ENCODE assay signal across 9 cellular contexts in genomic region chr9:113558632-113559502, GRCh38.
DNase-seq lines count a peak whose midpoint lies in the region; ATAC-seq, FAIRE-seq and TF ChIP-seq lines count a peak whose summit lies in the region.
"Had no signal": no experiment of that assay in that cellular context is flagged by ENCODE, and none has a peak within 500 bp of the region (broad histone marks: within the 10 kb centered on the region; RNA-seq: fewer than 3 reads in every experiment).

No MANE protein-coding gene starts in this region.

- H3K4me1 ChIP-seq in psoas muscle, result peaks cover 10% of the 10 kb centered on the region

- H3K27ac ChIP-seq in psoas muscle, result peak overlapping the region; percentile 43

- H3K4me3 Mint-ChIP-seq in activated CD8-positive, alpha-beta T cell treated with anti-CD3 and anti-CD28 coated beads for 36 hours, result no peak overlapping the region
- H3K4me3 Mint-ChIP-seq in mesothelial cell of epicardium, result no peak overlapping the region

- peaks cover 53% of the 10 kb centered on the region for H3K4me1 Mint-ChIP-seq in activated CD8-positive, alpha-beta T cell treated with anti-CD3 and anti-CD28 coated beads for 36 hours (ENCODE audit: low read depth)
- peaks cover 2% of the 10 kb centered on the region for H3K4me1 Mint-ChIP-seq in mesothelial cell of epicardium

- no peaks in the 10 kb centered on the region for H3K9me3 ChIP-seq in psoas muscle

- H3K27me3 ChIP-seq in psoas muscle (ENCODE audit: insufficient read depth in 3 of 3, low read length in 2 of 3), result no peaks in the 10 kb centered on the region

- H3K36me3 Mint-ChIP-seq in activated CD8-positive, alpha-beta T cell treated with anti-CD3 and anti-CD28 coated beads for 36 hours (ENCODE audit: low read depth), result peaks cover 15% of the 10 kb centered on the region
- no peaks in the 10 kb centered on the region for H3K36me3 Mint-ChIP-seq in mesothelial cell of epicardium

- no peaks in the 10 kb centered on the region for H3K27me3 Mint-ChIP-seq in activated CD8-positive, alpha-beta T cell treated with anti-CD3 and anti-CD28 coated beads for 36 hours
- H3K27me3 Mint-ChIP-seq in mesothelial cell of epicardium (ENCODE audit: low read depth), result no peaks in the 10 kb centered on the region

- H3K9me3 Mint-ChIP-seq in activated CD8-positive, alpha-beta T cell treated with anti-CD3 and anti-CD28 coated beads for 36 hours, result no peaks in the 10 kb centered on the region
- no peaks in the 10 kb centered on the region for H3K9me3 Mint-ChIP-seq in mesothelial cell of epicardium

- H3K4me3 ChIP-seq in psoas muscle, result no peak overlapping the region

- H3K27ac Mint-ChIP-seq in activated CD8-positive, alpha-beta T cell treated with anti-CD3 and anti-CD28 coated beads for 36 hours, result peak overlapping the region; percentile 11
- H3K27ac Mint-ChIP-seq in mesothelial cell of epicardium, result no peak overlapping the region

- no peak for FAIRE-seq in frontal cortex (lab: Jason Lieb, UNC)
- FAIRE-seq: TTC549 had no signal

- no peak for ATAC-seq in activated CD8-positive, alpha-beta T cell treated with anti-CD3 and anti-CD28 coated beads for 36 hours
- ATAC-seq in Right ventricle myocardium superior (ENCODE audit: poor library complexity) (peak; percentile 96), psoas muscle (peak; percentile 76 to 95 (median 93)), HG03442 (IDR thresholded peaks at IDR 0.05; ENCODE audit: unreplicated experiment) (no peak)

- DNase-seq in Daoy (ENCODE audit: low read depth) (peak; percentile 43), Right ventricle myocardium superior (peak; percentile 91), psoas muscle (peak; percentile 78 to 83), HEK293T (ENCODE audit: extremely low spot score) (no peak), mesothelial cell of epicardium (ENCODE audit: low spot score in 2 of 2, unreplicated experiment in 2 of 2) (no peak), frontal cortex (ENCODE audit: low spot score in 2 of 2) (no peak)
- DNase-seq in activated CD8-positive, alpha-beta T cell treated with anti-CD3 and anti-CD28 coated beads for 36 hours, result no peak

- POLR2A ChIA-PET in activated CD8-positive, alpha-beta T cell treated with anti-CD3 and anti-CD28 coated beads for 36 hours (lab: Charles Lee), result interaction anchor here (0.6 to 2.2 kb wide), 6 partner anchors 11 to 259 kb away, joined by 3 to 7 read pairs (median 4); no protein-coding TSS in a partner anchor
- POLR2A ChIA-PET in HEK293T (lab: Yijun Ruan, JAX), result no interaction called here

- TF ChIP-seq CTCF in activated CD8-positive, alpha-beta T cell treated with anti-CD3 and anti-CD28 coated beads for 36 hours (IDR thresholded peaks at IDR 0.05), result no peak
- no peak for TF ChIP-seq CTCF in psoas muscle (IDR thresholded peaks at IDR 0.05)
- TF ChIP-seq CTCF in mesothelial cell of epicardium (IDR thresholded peaks at IDR 0.05; ENCODE audit: unreplicated experiment), result no peak

- intact Hi-C loops in activated CD8-positive, alpha-beta T cell treated with anti-CD3 and anti-CD28 coated beads for 36 hours (cut with micrococcal nuclease), result no loop called here
- intact Hi-C loops in Right ventricle myocardium superior (cut with DNase I) (no loop called here), psoas muscle (cut with DNase I) (no loop called here)

- CTCF ChIA-PET in activated CD8-positive, alpha-beta T cell treated with anti-CD3 and anti-CD28 coated beads for 36 hours (lab: Charles Lee), result interaction anchor here (1.1 to 1.4 kb wide), 2 partner anchors 19 to 385 kb away, joined by 3 read pairs; no protein-coding TSS in a partner anchor
- CTCF ChIA-PET in HEK293T (lab: Yijun Ruan, JAX), result no interaction called here

- H3K36me3 ChIP-seq in psoas muscle (ENCODE audit: insufficient read depth in 1 of 2, low read depth in 1 of 2), result no peaks in the 10 kb centered on the region

- WGBS in psoas muscle, 3 donors, result 16 to 20% (median 19%) methylated on average over 7 of the region's 7 CpGs

TF ChIP-seq in HEK293T, 16 proteins besides CTCF, POLR2A, EP300 and RAD21:
- no peak for TF ChIP-seq SUZ12 (IDR thresholded peaks at IDR 0.05)
- TF ChIP-seq SP1 (IDR thresholded peaks at IDR 0.05), result no peak
- TF ChIP-seq LEF1 (IDR thresholded peaks at IDR 0.05; ENCODE audit: borderline replicate concordance), result no peak
- no peak for TF ChIP-seq FOXA1 (IDR thresholded peaks at IDR 0.05)
- no peak for TF ChIP-seq FOXK2 (IDR thresholded peaks at IDR 0.05)
- TF ChIP-seq FOXM1 (IDR thresholded peaks at IDR 0.05; ENCODE audit: borderline replicate concordance), result no peak
- no peak for TF ChIP-seq PKNOX1 (IDR thresholded peaks at IDR 0.05)
- no peak for TF ChIP-seq L3MBTL2 (conservative IDR thresholded peaks at IDR 0.05)
- TF ChIP-seq HDGF (IDR thresholded peaks at IDR 0.05; ENCODE audit: borderline replicate concordance), result no peak
- TF ChIP-seq ARNT (IDR thresholded peaks at IDR 0.05), result no peak
- TF ChIP-seq CTBP1 (IDR thresholded peaks at IDR 0.05; ENCODE audit: borderline replicate concordance), result no peak
- no peak for TF ChIP-seq NFRKB (IDR thresholded peaks at IDR 0.05)
- no peak for TF ChIP-seq ZNF384 (IDR thresholded peaks at IDR 0.05)

Comparison
In these comparisons a context has a peak if more than half of its experiments do, and no peak if none do; other contexts are left out.
1. DNase-seq: peak in Daoy (single experiment), Right ventricle myocardium superior (single experiment) and psoas muscle (2 of 2); none in activated CD8-positive, alpha-beta T cell treated with anti-CD3 and anti-CD28 coated beads for 36 hours (single experiment), HEK293T (single experiment), mesothelial cell of epicardium (0 of 2) and frontal cortex (0 of 2).
2. ATAC-seq: peak in Right ventricle myocardium superior (single experiment) and psoas muscle (4 of 4); none in activated CD8-positive, alpha-beta T cell treated with anti-CD3 and anti-CD28 coated beads for 36 hours (single experiment) and HG03442 (single experiment).